Comparison of ENCODE assay signal across 9 cellular contexts in genomic region chr6:149484733-149485700, GRCh38. TPM values are rescaled to one million over a fixed set of nuclear protein-coding genes. Genes with fewer than 3 reads are reported as not detected.
DNase-seq lines count a peak whose midpoint lies in the region; ATAC-seq and TF ChIP-seq lines count a peak whose summit lies in the region.
"Had no signal": no experiment of that assay in that cellular context is flagged by ENCODE, and none has a peak within 500 bp of the region (broad histone marks: within the 10 kb centered on the region; RNA-seq: fewer than 3 reads in every experiment).

Gene ZC3H12D, minus strand, starts transcription at chr6:149485014. Its CDS starts 10,471 bp downstream, at chr6:149474543.

- no peaks in the 10 kb centered on the region for H3K9me2 ChIP-seq in OCI-LY7 (ENCODE audit: insufficient read depth, low read length)

- H3K4me3 ChIP-seq in OCI-LY7 (ENCODE audit: low read depth, low read length, poor library complexity, severe bottlenecking), result peak within 1 kb of the TSS; percentile 74
- H3K4me3 ChIP-seq in right cardiac atrium (ENCODE audit: low read length), result no peak within 1 kb of the TSS

- no TSS peak for BruUV-seq in OCI-LY7 (replicated peaks; lab: Mats Ljungman, UMichigan)

- peak; percentile 83 for DNase-seq in OCI-LY7 (ENCODE audit: low spot score)
- peak; percentile 62 to 75 for DNase-seq in activated T-helper 1 cell treated with anti-CD3 and anti-CD28 coated beads, Interleukin-2, amount 50 U/mL, for 16 hours (ENCODE audit: low read depth in 1 of 2, low spot score in 1 of 2)
- peak; percentile 67 to 90 (median 86) for DNase-seq in right cardiac atrium
- DNase-seq in stimulated activated CD4-positive, alpha-beta T cell treated with anti-CD3 and anti-CD28 coated beads, TNF-alpha, amount 100 ng/mL, for 24 hours (ENCODE audit: low read depth in 3 of 3), result peak; percentile 58 to 73 (median 64)
- no peak for DNase-seq in NCI-H2081 treated with DMSO at 0.1 percent for 48 hours (lab: John Stamatoyannopoulos, UW)
- DNase-seq in cerebellar nuclear complex (lab: John Stamatoyannopoulos, UW), result no peak

- peak; percentile 75 for TF ChIP-seq CTCF in OCI-LY7 (conservative IDR thresholded peaks at IDR 0.05; ENCODE audit: low read length)

- CTCF ChIA-PET in OCI-LY7 (lab: Charles Lee; ENCODE audit: unreplicated experiment), result interaction anchor here (0.6 to 2.1 kb wide), 6 partner anchors 11 to 692 kb away, joined by 3 to 6 read pairs (median 4); no protein-coding TSS in a partner anchor

- 43% methylated on average over 22 of the region's 22 CpGs for WGBS in right cardiac atrium

- H3K36me3 ChIP-seq in OCI-LY7 (ENCODE audit: insufficient read depth, low read length), result peaks cover 3% of the 10 kb centered on the region; the same call in 1 of the 2 replicates

- H3K4me1 ChIP-seq in OCI-LY7 (ENCODE audit: insufficient read depth, low read length, poor library complexity, severe bottlenecking) (peaks cover 52% of the 10 kb centered on the region), right cardiac atrium (ENCODE audit: control insufficient read depth, insufficient read depth, low read length) (peaks cover 5% of the 10 kb centered on the region)

- intact Hi-C loops in OCI-LY7 (cut with micrococcal nuclease; ENCODE audit: unreplicated experiment), result no loop called here
- intact Hi-C loops in right cardiac atrium (cut with DNase I), result no loop called here

- peak within 1 kb of the TSS; percentile 87 for H3K4me2 ChIP-seq in OCI-LY7 (ENCODE audit: low read length)

- ATAC-seq in HG02759 (IDR thresholded peaks at IDR 0.05; ENCODE audit: unreplicated experiment) (peak; percentile 44), right cardiac atrium (peak; percentile 71 to 80)

- H3K27ac ChIP-seq in OCI-LY7 (ENCODE audit: low read depth, low read length, poor library complexity, severe bottlenecking) (peak within 1 kb of the TSS; percentile 99), right cardiac atrium (ENCODE audit: low read length) (peak within 1 kb of the TSS; percentile 47)
- H3K27ac ChIP-seq: epithelial cell of prostate had no signal

- POLR2A ChIA-PET in OCI-LY7 (lab: Charles Lee), result interaction anchor here (0.5 to 4.6 kb wide), 14 partner anchors 19 to 419 kb away, joined by 3 to 16 read pairs (median 4); partner anchors contain the start of gene PCMT1

- no peaks in the 10 kb centered on the region for H3K27me3 ChIP-seq in right cardiac atrium (ENCODE audit: control insufficient read depth, insufficient read depth)

- no peaks in the 10 kb centered on the region for H4K20me1 ChIP-seq in OCI-LY7 (ENCODE audit: insufficient read depth, low read length)

- peak; percentile 55 for TF ChIP-seq POLR2A in GM15510 (IDR thresholded peaks at IDR 0.05; ENCODE audit: borderline replicate concordance, extremely low read depth, insufficient read length)

- H3K9me3 ChIP-seq in OCI-LY7 (ENCODE audit: low read length) (no peaks in the 10 kb centered on the region), right cardiac atrium (ENCODE audit: control insufficient read depth, low read length) (no peaks in the 10 kb centered on the region)

- H3K79me2 ChIP-seq in OCI-LY7 (ENCODE audit: insufficient read depth, low read depth, low read length), result peaks cover 19% of the 10 kb centered on the region

- peak within 1 kb of the TSS; percentile 96 for H2AFZ ChIP-seq in OCI-LY7 (ENCODE audit: low read length)

RNA-seq across cellular contexts. Expression of gene ZC3H12D, which starts in this region (rescaled TPM):
- 12.8 and 14.0 TPM in 2 replicates for total RNA-seq in OCI-LY7 (2014; rRNA removed; shearing (Covaris generic))
- total RNA-seq in OCI-LY7 (2022), result 14.8 and 22.6 TPM in 2 replicates
- total RNA-seq in right cardiac atrium, result 1 to 10 TPM in 1 of 4 donors, under 1 TPM in 3; 0.48 to 1.1 (median 0.64) TPM
- polyA plus RNA-seq in right cardiac atrium, result 0.34 TPM

Comparison
In these comparisons a context has a peak if more than half of its experiments do, and no peak if none do; other contexts are left out.
1. RNA of gene ZC3H12D (total RNA-seq): 12.8 to 22.6 TPM in OCI-LY7; 0.48 to 1.1 TPM in right cardiac atrium; every median in the first group is over 4 times any median in the second.
2. DNase-seq: peak in OCI-LY7 (single experiment), activated T-helper 1 cell treated with anti-CD3 and anti-CD28 coated beads, Interleukin-2, amount 50 U/mL, for 16 hours (2 of 2), right cardiac atrium (3 of 3) and stimulated activated CD4-positive, alpha-beta T cell treated with anti-CD3 and anti-CD28 coated beads, TNF-alpha, amount 100 ng/mL, for 24 hours (3 of 3); none in NCI-H2081 treated with DMSO at 0.1 percent for 48 hours (single experiment) and cerebellar nuclear complex (0 of 2).